ENCODE assay signal across 1 cellular context in the genomic region with DNA sequence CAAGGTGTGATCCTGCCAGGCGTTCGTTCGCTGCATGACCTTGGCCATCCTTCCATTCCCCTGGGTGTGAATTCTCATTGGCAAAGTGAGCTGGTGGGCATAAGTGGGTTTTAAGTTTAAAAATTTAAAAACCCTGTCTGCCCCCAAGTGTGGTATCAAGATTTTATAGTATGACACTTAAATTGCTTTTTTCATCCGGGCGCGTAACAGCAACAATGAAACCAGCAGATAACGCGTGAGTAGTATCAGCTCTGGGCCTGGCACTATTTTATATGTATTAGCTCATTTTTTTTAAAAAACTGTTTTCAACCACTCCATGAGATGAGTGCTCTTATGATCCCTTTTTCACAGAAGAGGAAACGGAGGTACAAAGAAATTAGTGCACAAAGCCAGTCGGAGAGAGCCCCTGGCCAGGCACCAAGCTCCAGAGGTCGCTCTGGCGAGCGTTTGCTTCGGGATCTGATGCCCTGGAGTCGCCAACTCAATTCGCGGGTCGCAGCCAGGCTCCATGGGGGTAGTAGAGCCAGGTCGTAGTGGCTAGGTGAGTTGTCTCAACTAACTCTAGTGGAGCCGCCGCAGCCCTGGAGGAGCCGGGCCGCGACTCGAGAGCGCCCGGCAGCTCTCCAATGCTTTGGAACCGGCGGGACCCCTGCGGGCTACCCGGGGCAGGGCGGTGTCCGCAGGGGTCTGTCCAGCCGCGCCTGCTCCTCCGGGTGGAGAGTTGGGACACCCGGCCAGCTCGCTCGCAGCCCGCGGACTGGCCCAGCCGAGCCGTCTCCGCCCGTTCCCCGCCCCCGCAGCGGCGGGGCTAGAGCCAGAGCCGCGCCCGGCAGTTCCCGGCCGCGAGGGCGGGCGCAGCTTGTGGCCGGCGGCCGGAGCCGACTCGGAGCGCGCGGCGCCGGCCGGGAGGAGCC.
TF ChIP-seq lines count a peak whose summit lies in the region.

A gene with protein sequence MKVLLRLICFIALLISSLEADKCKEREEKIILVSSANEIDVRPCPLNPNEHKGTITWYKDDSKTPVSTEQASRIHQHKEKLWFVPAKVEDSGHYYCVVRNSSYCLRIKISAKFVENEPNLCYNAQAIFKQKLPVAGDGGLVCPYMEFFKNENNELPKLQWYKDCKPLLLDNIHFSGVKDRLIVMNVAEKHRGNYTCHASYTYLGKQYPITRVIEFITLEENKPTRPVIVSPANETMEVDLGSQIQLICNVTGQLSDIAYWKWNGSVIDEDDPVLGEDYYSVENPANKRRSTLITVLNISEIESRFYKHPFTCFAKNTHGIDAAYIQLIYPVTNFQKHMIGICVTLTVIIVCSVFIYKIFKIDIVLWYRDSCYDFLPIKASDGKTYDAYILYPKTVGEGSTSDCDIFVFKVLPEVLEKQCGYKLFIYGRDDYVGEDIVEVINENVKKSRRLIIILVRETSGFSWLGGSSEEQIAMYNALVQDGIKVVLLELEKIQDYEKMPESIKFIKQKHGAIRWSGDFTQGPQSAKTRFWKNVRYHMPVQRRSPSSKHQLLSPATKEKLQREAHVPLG (plus strand): TSS at position 832 of the 914 bp plus-strand sequence. CDS start 14,979 bp downstream, outside the sequence.

TF ChIP-seq in HepG2, 621 proteins besides CTCF, POLR2A, EP300 and RAD21 (continued from another document and continues in another):
- TF ChIP-seq ZFY (CRISPR knock-in tag; IDR thresholded peaks at IDR 0.05) (peak; percentile 59), ZMYM4 (CRISPR knock-in tag; IDR thresholded peaks at IDR 0.05) (peak; percentile 38; the same call in 1 of the 2 replicates), ZFX (CRISPR knock-in tag; IDR thresholded peaks at IDR 0.05; ENCODE audit: low read depth) (peak; percentile 54; the same call in 1 of the 2 replicates), MYC (CRISPR knock-in tag; IDR thresholded peaks at IDR 0.05; ENCODE audit: borderline replicate concordance) (peak; percentile 58; the same call in 1 of the 2 replicates), ZNF235 (CRISPR knock-in tag; IDR thresholded peaks at IDR 0.05; ENCODE audit: borderline replicate concordance) (peak; percentile 51; the same call in 1 of the 2 replicates), ZNF570 (CRISPR knock-in tag; IDR thresholded peaks at IDR 0.05; ENCODE audit: borderline replicate concordance) (0 out of 2 replicates have a peak, but pooled peaks have one; percentile 40), ZNF333 (CRISPR knock-in tag; IDR thresholded peaks at IDR 0.05; ENCODE audit: borderline replicate concordance) (peak; percentile 16; the same call in 1 of the 2 replicates), CREB1 (IDR thresholded peaks at IDR 0.05) (no peak), CREB1 (CRISPR knock-in tag; IDR thresholded peaks at IDR 0.05) (no peak), ISL2 (CRISPR knock-in tag; IDR thresholded peaks at IDR 0.05) (peak; percentile 67), SALL2 (CRISPR knock-in tag; IDR thresholded peaks at IDR 0.05) (peak; percentile 89), ZBTB8A (CRISPR knock-in tag; IDR thresholded peaks at IDR 0.05; ENCODE audit: borderline replicate concordance, low read depth) (no peak), ARHGAP35 (CRISPR knock-in tag; IDR thresholded peaks at IDR 0.05; ENCODE audit: borderline replicate concordance) (peak; percentile 38; the same call in 1 of the 2 replicates), ZNF850 (CRISPR knock-in tag; conservative IDR thresholded peaks at IDR 0.05) (no peak), ZNF7 (CRISPR knock-in tag; IDR thresholded peaks at IDR 0.05) (no peak), ZNF558 (CRISPR knock-in tag; IDR thresholded peaks at IDR 0.05; ENCODE audit: borderline replicate concordance) (no peak), MXD4 (CRISPR knock-in tag; IDR thresholded peaks at IDR 0.05) (no peak), GATAD1 (CRISPR knock-in tag; IDR thresholded peaks at IDR 0.05) (no peak), CEBPB (IDR thresholded peaks at IDR 0.05; ENCODE audit: borderline replicate concordance, low read depth, low read length) (no peak), ZNF138 (CRISPR knock-in tag; IDR thresholded peaks at IDR 0.05; ENCODE audit: low read depth) (no peak), ZSCAN20 (CRISPR knock-in tag; IDR thresholded peaks at IDR 0.05; ENCODE audit: borderline replicate concordance) (peak; percentile 95; the same call in 1 of the 2 replicates), ZNF180 (CRISPR knock-in tag; IDR thresholded peaks at IDR 0.05; ENCODE audit: borderline replicate concordance, low read depth) (no peak), ZNF879 (CRISPR knock-in tag; IDR thresholded peaks at IDR 0.05) (0 out of 2 replicates have a peak, but pooled peaks have one; percentile 70), POLR2AphosphoS5 (IDR thresholded peaks at IDR 0.05; ENCODE audit: low read depth, low read length) (peak; percentile 46; the same call in 1 of the 2 replicates)
- TF ChIP-seq, protein P1, sequence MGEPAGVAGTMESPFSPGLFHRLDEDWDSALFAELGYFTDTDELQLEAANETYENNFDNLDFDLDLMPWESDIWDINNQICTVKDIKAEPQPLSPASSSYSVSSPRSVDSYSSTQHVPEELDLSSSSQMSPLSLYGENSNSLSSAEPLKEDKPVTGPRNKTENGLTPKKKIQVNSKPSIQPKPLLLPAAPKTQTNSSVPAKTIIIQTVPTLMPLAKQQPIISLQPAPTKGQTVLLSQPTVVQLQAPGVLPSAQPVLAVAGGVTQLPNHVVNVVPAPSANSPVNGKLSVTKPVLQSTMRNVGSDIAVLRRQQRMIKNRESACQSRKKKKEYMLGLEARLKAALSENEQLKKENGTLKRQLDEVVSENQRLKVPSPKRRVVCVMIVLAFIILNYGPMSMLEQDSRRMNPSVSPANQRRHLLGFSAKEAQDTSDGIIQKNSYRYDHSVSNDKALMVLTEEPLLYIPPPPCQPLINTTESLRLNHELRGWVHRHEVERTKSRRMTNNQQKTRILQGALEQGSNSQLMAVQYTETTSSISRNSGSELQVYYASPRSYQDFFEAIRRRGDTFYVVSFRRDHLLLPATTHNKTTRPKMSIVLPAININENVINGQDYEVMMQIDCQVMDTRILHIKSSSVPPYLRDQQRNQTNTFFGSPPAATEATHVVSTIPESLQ (CRISPR knock-in tag; conservative IDR thresholded peaks at IDR 0.05), result no peak
- TF ChIP-seq, protein P2, sequence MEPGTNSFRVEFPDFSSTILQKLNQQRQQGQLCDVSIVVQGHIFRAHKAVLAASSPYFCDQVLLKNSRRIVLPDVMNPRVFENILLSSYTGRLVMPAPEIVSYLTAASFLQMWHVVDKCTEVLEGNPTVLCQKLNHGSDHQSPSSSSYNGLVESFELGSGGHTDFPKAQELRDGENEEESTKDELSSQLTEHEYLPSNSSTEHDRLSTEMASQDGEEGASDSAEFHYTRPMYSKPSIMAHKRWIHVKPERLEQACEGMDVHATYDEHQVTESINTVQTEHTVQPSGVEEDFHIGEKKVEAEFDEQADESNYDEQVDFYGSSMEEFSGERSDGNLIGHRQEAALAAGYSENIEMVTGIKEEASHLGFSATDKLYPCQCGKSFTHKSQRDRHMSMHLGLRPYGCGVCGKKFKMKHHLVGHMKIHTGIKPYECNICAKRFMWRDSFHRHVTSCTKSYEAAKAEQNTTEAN (CRISPR knock-in tag; conservative IDR thresholded peaks at IDR 0.05), result no peak
- TF ChIP-seq, protein P3, sequence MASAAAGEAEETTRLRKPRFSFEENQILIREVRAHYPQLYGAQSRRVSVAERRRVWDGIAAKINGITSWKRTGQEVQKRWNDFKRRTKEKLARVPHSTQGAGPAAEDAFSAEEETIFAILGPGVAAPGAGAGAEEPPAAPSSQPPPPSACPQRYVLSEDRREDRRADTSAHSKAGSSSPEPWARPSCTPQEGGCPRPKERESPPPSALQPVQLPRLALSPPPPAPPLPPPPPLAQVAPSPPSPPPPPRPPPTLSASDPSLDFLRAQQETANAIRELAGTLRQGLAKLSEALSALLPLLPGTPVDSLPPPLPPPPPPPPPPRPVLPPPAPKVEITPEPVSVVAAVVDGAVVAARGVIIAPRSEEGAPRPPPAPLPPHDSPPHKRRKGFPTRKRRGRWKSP (CRISPR knock-in tag; IDR thresholded peaks at IDR 0.05), result peak; percentile 35; the same call in 1 of the 2 replicates
- TF ChIP-seq, protein P4, sequence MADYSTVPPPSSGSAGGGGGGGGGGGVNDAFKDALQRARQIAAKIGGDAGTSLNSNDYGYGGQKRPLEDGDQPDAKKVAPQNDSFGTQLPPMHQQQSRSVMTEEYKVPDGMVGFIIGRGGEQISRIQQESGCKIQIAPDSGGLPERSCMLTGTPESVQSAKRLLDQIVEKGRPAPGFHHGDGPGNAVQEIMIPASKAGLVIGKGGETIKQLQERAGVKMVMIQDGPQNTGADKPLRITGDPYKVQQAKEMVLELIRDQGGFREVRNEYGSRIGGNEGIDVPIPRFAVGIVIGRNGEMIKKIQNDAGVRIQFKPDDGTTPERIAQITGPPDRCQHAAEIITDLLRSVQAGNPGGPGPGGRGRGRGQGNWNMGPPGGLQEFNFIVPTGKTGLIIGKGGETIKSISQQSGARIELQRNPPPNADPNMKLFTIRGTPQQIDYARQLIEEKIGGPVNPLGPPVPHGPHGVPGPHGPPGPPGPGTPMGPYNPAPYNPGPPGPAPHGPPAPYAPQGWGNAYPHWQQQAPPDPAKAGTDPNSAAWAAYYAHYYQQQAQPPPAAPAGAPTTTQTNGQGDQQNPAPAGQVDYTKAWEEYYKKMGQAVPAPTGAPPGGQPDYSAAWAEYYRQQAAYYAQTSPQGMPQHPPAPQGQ (CRISPR knock-in tag; IDR thresholded peaks at IDR 0.05; ENCODE audit: borderline replicate concordance), result no peak
- TF ChIP-seq, protein P5, sequence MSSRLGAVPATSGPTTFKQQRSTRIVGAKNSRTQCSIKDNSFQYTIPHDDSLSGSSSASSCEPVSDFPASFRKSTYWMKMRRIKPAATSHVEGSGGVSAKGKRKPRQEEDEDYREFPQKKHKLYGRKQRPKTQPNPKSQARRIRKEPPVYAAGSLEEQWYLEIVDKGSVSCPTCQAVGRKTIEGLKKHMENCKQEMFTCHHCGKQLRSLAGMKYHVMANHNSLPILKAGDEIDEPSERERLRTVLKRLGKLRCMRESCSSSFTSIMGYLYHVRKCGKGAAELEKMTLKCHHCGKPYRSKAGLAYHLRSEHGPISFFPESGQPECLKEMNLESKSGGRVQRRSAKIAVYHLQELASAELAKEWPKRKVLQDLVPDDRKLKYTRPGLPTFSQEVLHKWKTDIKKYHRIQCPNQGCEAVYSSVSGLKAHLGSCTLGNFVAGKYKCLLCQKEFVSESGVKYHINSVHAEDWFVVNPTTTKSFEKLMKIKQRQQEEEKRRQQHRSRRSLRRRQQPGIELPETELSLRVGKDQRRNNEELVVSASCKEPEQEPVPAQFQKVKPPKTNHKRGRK (CRISPR knock-in tag; IDR thresholded peaks at IDR 0.05), result no peak
- TF ChIP-seq, protein P6, sequence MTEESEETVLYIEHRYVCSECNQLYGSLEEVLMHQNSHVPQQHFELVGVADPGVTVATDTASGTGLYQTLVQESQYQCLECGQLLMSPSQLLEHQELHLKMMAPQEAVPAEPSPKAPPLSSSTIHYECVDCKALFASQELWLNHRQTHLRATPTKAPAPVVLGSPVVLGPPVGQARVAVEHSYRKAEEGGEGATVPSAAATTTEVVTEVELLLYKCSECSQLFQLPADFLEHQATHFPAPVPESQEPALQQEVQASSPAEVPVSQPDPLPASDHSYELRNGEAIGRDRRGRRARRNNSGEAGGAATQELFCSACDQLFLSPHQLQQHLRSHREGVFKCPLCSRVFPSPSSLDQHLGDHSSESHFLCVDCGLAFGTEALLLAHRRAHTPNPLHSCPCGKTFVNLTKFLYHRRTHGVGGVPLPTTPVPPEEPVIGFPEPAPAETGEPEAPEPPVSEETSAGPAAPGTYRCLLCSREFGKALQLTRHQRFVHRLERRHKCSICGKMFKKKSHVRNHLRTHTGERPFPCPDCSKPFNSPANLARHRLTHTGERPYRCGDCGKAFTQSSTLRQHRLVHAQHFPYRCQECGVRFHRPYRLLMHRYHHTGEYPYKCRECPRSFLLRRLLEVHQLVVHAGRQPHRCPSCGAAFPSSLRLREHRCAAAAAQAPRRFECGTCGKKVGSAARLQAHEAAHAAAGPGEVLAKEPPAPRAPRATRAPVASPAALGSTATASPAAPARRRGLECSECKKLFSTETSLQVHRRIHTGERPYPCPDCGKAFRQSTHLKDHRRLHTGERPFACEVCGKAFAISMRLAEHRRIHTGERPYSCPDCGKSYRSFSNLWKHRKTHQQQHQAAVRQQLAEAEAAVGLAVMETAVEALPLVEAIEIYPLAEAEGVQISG (CRISPR knock-in tag; IDR thresholded peaks at IDR 0.05), result peak; percentile 76
- TF ChIP-seq, protein P7, sequence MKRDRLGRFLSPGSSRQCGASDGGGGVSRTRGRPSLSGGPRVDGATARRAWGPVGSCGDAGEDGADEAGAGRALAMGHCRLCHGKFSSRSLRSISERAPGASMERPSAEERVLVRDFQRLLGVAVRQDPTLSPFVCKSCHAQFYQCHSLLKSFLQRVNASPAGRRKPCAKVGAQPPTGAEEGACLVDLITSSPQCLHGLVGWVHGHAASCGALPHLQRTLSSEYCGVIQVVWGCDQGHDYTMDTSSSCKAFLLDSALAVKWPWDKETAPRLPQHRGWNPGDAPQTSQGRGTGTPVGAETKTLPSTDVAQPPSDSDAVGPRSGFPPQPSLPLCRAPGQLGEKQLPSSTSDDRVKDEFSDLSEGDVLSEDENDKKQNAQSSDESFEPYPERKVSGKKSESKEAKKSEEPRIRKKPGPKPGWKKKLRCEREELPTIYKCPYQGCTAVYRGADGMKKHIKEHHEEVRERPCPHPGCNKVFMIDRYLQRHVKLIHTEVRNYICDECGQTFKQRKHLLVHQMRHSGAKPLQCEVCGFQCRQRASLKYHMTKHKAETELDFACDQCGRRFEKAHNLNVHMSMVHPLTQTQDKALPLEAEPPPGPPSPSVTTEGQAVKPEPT (CRISPR knock-in tag; IDR thresholded peaks at IDR 0.05; ENCODE audit: low read depth), result 0 out of 2 replicates have a peak, but pooled peaks have one; percentile 16
- TF ChIP-seq, protein P8, sequence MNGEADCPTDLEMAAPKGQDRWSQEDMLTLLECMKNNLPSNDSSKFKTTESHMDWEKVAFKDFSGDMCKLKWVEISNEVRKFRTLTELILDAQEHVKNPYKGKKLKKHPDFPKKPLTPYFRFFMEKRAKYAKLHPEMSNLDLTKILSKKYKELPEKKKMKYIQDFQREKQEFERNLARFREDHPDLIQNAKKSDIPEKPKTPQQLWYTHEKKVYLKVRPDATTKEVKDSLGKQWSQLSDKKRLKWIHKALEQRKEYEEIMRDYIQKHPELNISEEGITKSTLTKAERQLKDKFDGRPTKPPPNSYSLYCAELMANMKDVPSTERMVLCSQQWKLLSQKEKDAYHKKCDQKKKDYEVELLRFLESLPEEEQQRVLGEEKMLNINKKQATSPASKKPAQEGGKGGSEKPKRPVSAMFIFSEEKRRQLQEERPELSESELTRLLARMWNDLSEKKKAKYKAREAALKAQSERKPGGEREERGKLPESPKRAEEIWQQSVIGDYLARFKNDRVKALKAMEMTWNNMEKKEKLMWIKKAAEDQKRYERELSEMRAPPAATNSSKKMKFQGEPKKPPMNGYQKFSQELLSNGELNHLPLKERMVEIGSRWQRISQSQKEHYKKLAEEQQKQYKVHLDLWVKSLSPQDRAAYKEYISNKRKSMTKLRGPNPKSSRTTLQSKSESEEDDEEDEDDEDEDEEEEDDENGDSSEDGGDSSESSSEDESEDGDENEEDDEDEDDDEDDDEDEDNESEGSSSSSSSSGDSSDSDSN (CRISPR knock-in tag; IDR thresholded peaks at IDR 0.05), result peak; percentile 98
